In the genomic region with DNA sequence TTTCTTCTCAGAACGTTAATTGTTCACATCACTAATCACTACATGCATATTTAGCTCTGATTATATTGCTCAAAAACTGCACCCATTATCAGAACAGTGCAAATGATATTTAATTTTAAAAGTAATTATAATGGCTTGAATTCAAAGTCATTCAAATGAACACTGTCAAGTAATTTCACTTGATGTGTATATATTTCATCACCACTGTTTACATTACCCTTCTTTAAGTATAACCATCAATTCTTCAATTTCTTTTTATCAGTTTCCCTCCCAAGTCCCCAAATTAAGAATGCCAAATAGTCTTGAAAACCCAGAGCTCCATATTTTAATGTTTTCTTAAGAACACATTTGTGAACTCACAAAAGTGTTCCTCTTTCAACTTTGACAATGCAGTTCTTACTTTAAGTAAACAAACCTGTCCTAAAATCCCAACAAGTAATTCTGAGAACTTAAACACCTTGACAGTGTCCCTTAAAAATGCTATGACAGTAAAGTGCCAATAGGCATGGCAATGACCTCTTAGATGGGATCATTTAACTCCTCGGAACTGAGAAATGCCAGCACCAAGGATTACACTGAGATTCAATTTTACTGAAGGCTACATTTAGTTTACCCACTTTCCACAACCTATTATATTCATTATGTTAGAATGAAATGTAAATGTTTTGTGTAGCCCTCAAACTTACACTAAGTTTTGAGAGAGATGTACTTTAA, we compare ENCODE assay signal across 19 cellular contexts. TPM values are rescaled to one million over a fixed set of nuclear protein-coding genes. Genes with fewer than 3 reads are reported as not detected.
A peak's percentile ranks its signal among the peaks of the same experiment; 100 is the strongest.
DNase-seq lines count a peak whose midpoint lies in the region; ATAC-seq lines count a peak whose summit lies in the region.
"Had no signal": no experiment of that assay in that cellular context is flagged by ENCODE, and none has a peak within 500 bp of the region (broad histone marks: within the 10 kb centered on the region; RNA-seq: fewer than 3 reads in every experiment).

No MANE protein-coding gene starts in this region.

- H3K4me1 Mint-ChIP-seq in activated CD8-positive, alpha-beta memory T cell treated with anti-CD3 and anti-CD28 coated beads, Interleukin-2, amount 10 ng/mL, durations not matched to agents 7 days and 5 days: peaks cover 10% of the 10 kb centered on the region
- H3K4me1 Mint-ChIP-seq in stimulated activated naive CD8-positive, alpha-beta T cell treated with anti-CD3 and anti-CD28 coated beads, Interleukin-15, amount 100 ng/mL, for 72 hours: peaks cover 7% of the 10 kb centered on the region
- peaks cover 14% of the 10 kb centered on the region for H3K4me1 Mint-ChIP-seq in central memory CD8-positive, alpha-beta T cell

- no peak for DNase-seq in activated CD8-positive, alpha-beta memory T cell treated with anti-CD3 and anti-CD28 coated beads, Interleukin-2, amount 10 ng/mL, durations not matched to agents 7 days and 5 days
- no peak for DNase-seq in activated CD8-positive, alpha-beta memory T cell treated with anti-CD3 and anti-CD28 coated beads for 24 hours
- DNase-seq in stimulated activated naive CD8-positive, alpha-beta T cell treated with anti-CD3 and anti-CD28 coated beads, Interleukin-15, amount 100 ng/mL, for 72 hours: no peak
- no peak for DNase-seq in stimulated activated naive CD8-positive, alpha-beta T cell treated with anti-CD3 and anti-CD28 coated beads, Interleukin-15, Interleukin-2, amounts not matched to agents 100 U/mL and 50 U/mL, for 24 hours
- no peak for DNase-seq in central memory CD8-positive, alpha-beta T cell (ENCODE audit: low spot score in 2 of 2)
- DNase-seq in NCI-H1092 treated with DMSO at 0.1 percent for 48 hours (lab: John Stamatoyannopoulos, UW): no peak
- no peak for DNase-seq in CD1c-positive myeloid dendritic cell (ENCODE audit: extremely low spot score)
- DNase-seq: DMS79; H7; KBM-7; NCI-H1092; NCI-H1436 treated with DMSO at 0.1 percent for 48 hours; NCI-H2029; NCI-H226; NCI-H524; NCI-H774; NK-92 treated with Interleukin-12 subunit alpha and Interleukin-12 subunit beta, amount 100 ng/mL, for 24 hours; SHP77 treated with DMSO at 0.1 percent for 48 hours; SK-N-SH had no signal

- CTCF ChIA-PET in activated CD8-positive, alpha-beta memory T cell treated with anti-CD3 and anti-CD28 coated beads, Interleukin-2, amount 10 ng/mL, durations not matched to agents 7 days and 5 days (lab: Charles Lee): interaction anchor here (1.1 kb wide), 1 partner anchor 10 kb away, joined by 3 read pairs; no protein-coding TSS in a partner anchor

- no peak overlapping the region for H3K4me3 Mint-ChIP-seq in activated CD8-positive, alpha-beta memory T cell treated with anti-CD3 and anti-CD28 coated beads, Interleukin-2, amount 10 ng/mL, durations not matched to agents 7 days and 5 days
- H3K4me3 Mint-ChIP-seq in stimulated activated naive CD8-positive, alpha-beta T cell treated with anti-CD3 and anti-CD28 coated beads, Interleukin-15, amount 100 ng/mL, for 72 hours: no peak overlapping the region
- no peak overlapping the region for H3K4me3 Mint-ChIP-seq in central memory CD8-positive, alpha-beta T cell

- H3K27ac Mint-ChIP-seq in activated CD8-positive, alpha-beta memory T cell treated with anti-CD3 and anti-CD28 coated beads, Interleukin-2, amount 10 ng/mL, durations not matched to agents 7 days and 5 days: peak overlapping the region; percentile 8
- peak overlapping the region; percentile 55 to 69 for H3K27ac Mint-ChIP-seq in stimulated activated naive CD8-positive, alpha-beta T cell treated with anti-CD3 and anti-CD28 coated beads, Interleukin-15, amount 100 ng/mL, for 72 hours
- H3K27ac Mint-ChIP-seq in central memory CD8-positive, alpha-beta T cell (ENCODE audit: low read depth): peak overlapping the region; percentile 22

- H3K36me3 Mint-ChIP-seq in activated CD8-positive, alpha-beta memory T cell treated with anti-CD3 and anti-CD28 coated beads, Interleukin-2, amount 10 ng/mL, durations not matched to agents 7 days and 5 days: peaks cover 49% of the 10 kb centered on the region
- H3K36me3 Mint-ChIP-seq in central memory CD8-positive, alpha-beta T cell (ENCODE audit: insufficient read depth): peaks cover 51% of the 10 kb centered on the region

- no peaks in the 10 kb centered on the region for H3K27me3 Mint-ChIP-seq in activated CD8-positive, alpha-beta memory T cell treated with anti-CD3 and anti-CD28 coated beads, Interleukin-2, amount 10 ng/mL, durations not matched to agents 7 days and 5 days
- no peaks in the 10 kb centered on the region for H3K27me3 Mint-ChIP-seq in stimulated activated naive CD8-positive, alpha-beta T cell treated with anti-CD3 and anti-CD28 coated beads, Interleukin-15, amount 100 ng/mL, for 72 hours
- H3K27me3 Mint-ChIP-seq in central memory CD8-positive, alpha-beta T cell: no peaks in the 10 kb centered on the region

- no peaks in the 10 kb centered on the region for H3K9me3 Mint-ChIP-seq in activated CD8-positive, alpha-beta memory T cell treated with anti-CD3 and anti-CD28 coated beads, Interleukin-2, amount 10 ng/mL, durations not matched to agents 7 days and 5 days (ENCODE audit: low read depth)
- H3K9me3 Mint-ChIP-seq in stimulated activated naive CD8-positive, alpha-beta T cell treated with anti-CD3 and anti-CD28 coated beads, Interleukin-15, amount 100 ng/mL, for 72 hours: no peaks in the 10 kb centered on the region
- H3K9me3 Mint-ChIP-seq in central memory CD8-positive, alpha-beta T cell: no peaks in the 10 kb centered on the region

- ATAC-seq in activated CD8-positive, alpha-beta memory T cell treated with anti-CD3 and anti-CD28 coated beads, Interleukin-2, amount 10 ng/mL, durations not matched to agents 7 days and 5 days: no peak
- ATAC-seq in stimulated activated naive CD8-positive, alpha-beta T cell treated with anti-CD3 and anti-CD28 coated beads, Interleukin-15, amount 100 ng/mL, for 72 hours: no peak
- no peak for ATAC-seq in stimulated activated naive CD8-positive, alpha-beta T cell treated with anti-CD3 and anti-CD28 coated beads, Interleukin-15, Interleukin-2, amounts not matched to agents 100 U/mL and 50 U/mL, for 24 hours
- no peak for ATAC-seq in central memory CD8-positive, alpha-beta T cell (replicated peaks; ENCODE audit: extremely low read depth, poor library complexity, severe bottlenecking)

RNA-seq across cellular contexts. Expression of a gene that starts 16.7 kb away (rescaled TPM):
- 10 to 100 TPM; 62.8 to 67.3 TPM for total RNA-seq in activated CD8-positive, alpha-beta memory T cell treated with anti-CD3 and anti-CD28 coated beads, Interleukin-2, amount 10 ng/mL, durations not matched to agents 7 days and 5 days

RNA-seq across cellular contexts. Expression of a gene that starts 32.3 kb away (rescaled TPM):
- total RNA-seq in activated CD8-positive, alpha-beta memory T cell treated with anti-CD3 and anti-CD28 coated beads, Interleukin-2, amount 10 ng/mL, durations not matched to agents 7 days and 5 days: 100 to 1,000 TPM; 105 to 146 TPM

Comparison
In these comparisons a context has a peak if more than half of its experiments do, and no peak if none do; other contexts are left out.
1. H3K27ac Mint-ChIP-seq: peak in every context shown above with its lines; median percentile 62 in stimulated activated naive CD8-positive, alpha-beta T cell treated with anti-CD3 and anti-CD28 coated beads, Interleukin-15, amount 100 ng/mL, for 72 hours; 22 in central memory CD8-positive, alpha-beta T cell; 8 in activated CD8-positive, alpha-beta memory T cell treated with anti-CD3 and anti-CD28 coated beads, Interleukin-2, amount 10 ng/mL, durations not matched to agents 7 days and 5 days.